10 cellular contexts compared by ENCODE assay signal in the genomic region with DNA sequence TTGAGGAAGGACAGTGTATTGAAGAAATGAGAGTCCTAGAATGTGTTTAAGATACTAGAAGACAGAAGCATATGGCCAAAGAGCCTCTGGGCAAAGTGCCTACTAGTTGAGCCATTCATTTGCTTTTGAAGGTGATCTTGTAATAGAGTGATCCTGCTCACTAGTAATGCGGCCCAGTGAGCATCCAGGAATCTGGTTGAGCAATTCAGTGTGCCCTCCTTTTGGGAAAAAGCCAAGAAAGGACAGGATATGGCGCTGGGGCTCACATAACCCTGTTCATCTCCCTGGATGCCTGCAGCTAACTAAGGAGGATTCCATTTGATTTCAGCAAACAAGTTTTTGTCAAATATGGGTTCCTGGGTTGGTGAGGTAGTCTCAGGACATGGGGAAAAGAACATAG. TPM values are rescaled to one million over a fixed set of nuclear protein-coding genes. Genes with fewer than 3 reads are reported as not detected.
A peak's percentile ranks its signal among the peaks of the same experiment; 100 is the strongest.
DNase-seq lines count a peak whose midpoint lies in the region; ATAC-seq and TF ChIP-seq lines count a peak whose summit lies in the region.
"Had no signal": no experiment of that assay in that cellular context is flagged by ENCODE, and none has a peak within 500 bp of the region (broad histone marks: within the 10 kb centered on the region; RNA-seq: fewer than 3 reads in every experiment).

No MANE protein-coding gene starts in this region.

- WGBS in esophagus squamous epithelium, 2 donors, result 45 to 48% methylated on average over 2 of the region's 2 CpGs
- 82 to 85% methylated on average over 2 of the region's 2 CpGs for WGBS in sigmoid colon, 2 donors

- peak overlapping the region; percentile 56 for H3K4me2 ChIP-seq in PC-9

- CTCF ChIA-PET in PC-9 (lab: Charles Lee), result interaction anchor here (1.4 kb wide), 1 partner anchor 88 kb away, joined by 3 read pairs; no protein-coding TSS in a partner anchor

- peaks cover 62% of the 10 kb centered on the region for H3K4me1 ChIP-seq in PC-9 (replicated peaks; ENCODE audit: insufficient read depth)
- H3K4me1 ChIP-seq in esophagus squamous epithelium, result peaks cover 43 to 99% (median 83%) of the 10 kb centered on the region in 3 donors
- peaks cover 0 to 85% (median 81%) of the 10 kb centered on the region in 4 donors for H3K4me1 ChIP-seq in sigmoid colon

- intact Hi-C loops in PC-9 (cut with micrococcal nuclease; ENCODE audit: unreplicated experiment), result loop anchor here (2.0 to 5.0 kb wide), 4 partner anchors 48 to 172 kb away; no protein-coding TSS in a partner anchor
- intact Hi-C loops in esophagus squamous epithelium (cut with DNase I), result no loop called here
- intact Hi-C loops in sigmoid colon (cut with DNase I), result no loop called here

- H2AFZ ChIP-seq in PC-9, result no peak overlapping the region

- TF ChIP-seq EP300 in sigmoid colon (IDR thresholded peaks at IDR 0.05), result no peak

- TF ChIP-seq POLR2A in esophagus squamous epithelium (IDR thresholded peaks at IDR 0.05) (no peak), sigmoid colon (IDR thresholded peaks at IDR 0.05) (no peak)

- H3K27me3 ChIP-seq in PC-9 (ENCODE audit: insufficient read depth, low read depth), result no peaks in the 10 kb centered on the region
- H3K27me3 ChIP-seq in esophagus squamous epithelium, result no peaks in the 10 kb centered on the region
- no peaks in the 10 kb centered on the region for H3K27me3 ChIP-seq in sigmoid colon
- H3K27me3 ChIP-seq: thyroid gland had no signal

- BruUV-seq in PC-9 (replicated peaks; lab: Mats Ljungman, UMichigan), result no TSS peak

- H3K9me3 ChIP-seq in PC-9 (ENCODE audit: insufficient read depth, low read depth) (no peaks in the 10 kb centered on the region), esophagus squamous epithelium (no peaks in the 10 kb centered on the region), sigmoid colon (no peaks in the 10 kb centered on the region)
- H3K9me3 ChIP-seq: thyroid gland had no signal

- DNase-seq in GM03348 (ENCODE audit: low spot score) (peak; percentile 60), PC-9 (peak; percentile 51 to 88), esophagus squamous epithelium (lab: John Stamatoyannopoulos, UW) (no peak), sigmoid colon (no peak), NOMO-1 (lab: John Stamatoyannopoulos, UW; ENCODE audit: unreplicated experiment in 2 of 2) (no peak), DMS153 treated with DMSO at 0.1 percent for 48 hours (lab: John Stamatoyannopoulos, UW; ENCODE audit: unreplicated experiment) (no peak), NCI-H1105 treated with DMSO at 0.1 percent for 48 hours (lab: John Stamatoyannopoulos, UW) (no peak)
- DNase-seq: NCI-H510A treated with DMSO at 0.1 percent for 48 hours had no signal

- no peaks in the 10 kb centered on the region for H4K20me1 ChIP-seq in PC-9 (ENCODE audit: insufficient read depth)

- peak overlapping the region; percentile 85 for H3K27ac ChIP-seq in PC-9
- H3K27ac ChIP-seq in esophagus squamous epithelium, result peak overlapping the region; percentile 28 to 84 (median 69)
- H3K27ac ChIP-seq in sigmoid colon, result peak overlapping the region; percentile 62 to 95 (median 88)
- H3K27ac ChIP-seq: thyroid gland had no signal

- no peak for ATAC-seq in HG03159 (IDR thresholded peaks at IDR 0.05; ENCODE audit: unreplicated experiment)

- peaks cover 50% of the 10 kb centered on the region for H3F3A ChIP-seq in PC-9 (ENCODE audit: insufficient read depth, low read depth)

- TF ChIP-seq CTCF in PC-9 (conservative IDR thresholded peaks at IDR 0.05) (no peak), esophagus squamous epithelium (IDR thresholded peaks at IDR 0.05) (no peak), sigmoid colon (IDR thresholded peaks at IDR 0.05) (no peak)

- POLR2A ChIA-PET in PC-9 (lab: Charles Lee; ENCODE audit: unreplicated experiment), result no interaction called here

- no peak overlapping the region for H3K4me3 ChIP-seq in PC-9
- H3K4me3 ChIP-seq in esophagus squamous epithelium, result no peak overlapping the region
- H3K4me3 ChIP-seq in sigmoid colon, result no peak overlapping the region
- H3K4me3 ChIP-seq: thyroid gland had no signal

- H3K9me2 ChIP-seq in PC-9 (ENCODE audit: insufficient read depth), result no peaks in the 10 kb centered on the region

- H3K36me3 ChIP-seq in PC-9 (ENCODE audit: low read depth), result 0 out of 2 replicates have a peak, but pooled peaks cover 5% of the 10 kb centered on the region
- H3K36me3 ChIP-seq in esophagus squamous epithelium, result no peaks in the 10 kb centered on the region
- H3K36me3 ChIP-seq in sigmoid colon, result no peaks in the 10 kb centered on the region
- H3K36me3 ChIP-seq: thyroid gland had no signal

- H3K79me2 ChIP-seq in PC-9 (ENCODE audit: low read depth), result peaks cover 24% of the 10 kb centered on the region; the same call in 1 of the 2 replicates

RNA-seq across cellular contexts. Expression of gene ADAM19, which starts 16.3 kb away (rescaled TPM):
- total RNA-seq in PC-9 (2021) (7.6 and 9.3 TPM in 2 replicates), esophagus squamous epithelium (10 to 100 TPM in 1 of 4 donors, 1 to 10 TPM in 3; 1.9 to 11.6 (median 4.3) TPM), sigmoid colon (10 to 100 TPM; 18.8 to 53.2 (median 35.0) TPM)
- polyA plus RNA-seq in sigmoid colon, result 10 to 100 TPM in 1 of 3 donors, 1 to 10 TPM in 2; 1.2 to 16.3 (median 1.2) TPM

Comparison
In these comparisons a context has a peak if more than half of its experiments do, and no peak if none do; other contexts are left out.
1. DNase-seq: peak in GM03348 (single experiment) and PC-9 (2 of 2); none in esophagus squamous epithelium (single experiment), sigmoid colon (single experiment), NOMO-1 (0 of 2), DMS153 treated with DMSO at 0.1 percent for 48 hours (single experiment) and NCI-H1105 treated with DMSO at 0.1 percent for 48 hours (single experiment).
2. Peak in every context shown above with its lines, with median percentiles within 50 percentile points of each other: H3K27ac ChIP-seq.